ENCODE assay signal across 19 cellular contexts in the genomic region with DNA sequence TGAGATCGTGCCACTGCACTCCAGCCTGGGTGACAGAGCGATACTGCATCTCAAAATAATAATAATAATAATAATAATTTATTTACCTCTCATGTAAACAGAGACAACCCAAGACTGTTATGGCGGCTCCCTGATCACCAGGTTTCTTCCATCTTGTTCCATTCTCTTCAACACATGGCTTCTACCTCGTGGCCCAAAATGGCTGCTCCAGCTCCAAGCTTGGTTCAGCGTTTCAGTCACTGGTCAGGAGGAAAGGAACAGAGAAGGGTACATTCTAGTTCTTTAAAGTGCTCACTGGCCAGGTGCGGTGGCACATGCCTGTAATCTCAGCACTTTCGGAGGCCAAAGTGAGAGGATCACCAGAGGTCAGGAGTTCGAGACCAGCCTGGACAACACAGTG. TPM values are rescaled to one million over a fixed set of nuclear protein-coding genes. Genes with fewer than 3 reads are reported as not detected.
A peak's percentile ranks its signal among the peaks of the same experiment; 100 is the strongest.
DNase-seq lines count a peak whose midpoint lies in the region; ATAC-seq, FAIRE-seq and TF ChIP-seq lines count a peak whose summit lies in the region.
"Had no signal": no experiment of that assay in that cellular context is flagged by ENCODE, and none has a peak within 500 bp of the region (broad histone marks: within the 10 kb centered on the region; RNA-seq: fewer than 3 reads in every experiment).

No MANE protein-coding gene starts in this region.

- H3K79me1 ChIP-seq in H1 (ENCODE audit: low read depth, low read length), result no peaks in the 10 kb centered on the region

- 0 out of 2 replicates have a peak overlapping the region, but pooled peaks have one; percentile 76 for H3K18ac ChIP-seq in H1 (ENCODE audit: extremely low read depth, low read length)

- peak overlapping the region; percentile 85; the same call in 1 of the 2 replicates for H2BK5ac ChIP-seq in H1 (ENCODE audit: low read depth, low read length)

- H2AK5ac ChIP-seq in H1 (ENCODE audit: low read depth, low read length), result no peak overlapping the region; the same call in 1 of the 2 replicates

- H3K56ac ChIP-seq in H1 (replicated peaks; ENCODE audit: insufficient read length, low read depth, low read length), result no peak overlapping the region

- peak overlapping the region; percentile 28; the same call in 1 of the 2 replicates for H2BK20ac ChIP-seq in H1 (ENCODE audit: low read length)

- H3K9me3 Mint-ChIP-seq in activated CD4-positive, alpha-beta T cell treated with anti-CD3 and anti-CD28 coated beads for 36 hours (ENCODE audit: low read depth), result no peaks in the 10 kb centered on the region
- peaks cover 0 to 2% (median 0%) of the 10 kb centered on the region in 8 donors for H3K9me3 Mint-ChIP-seq in CD4-positive, alpha-beta memory T cell

- H3K9ac ChIP-seq in H1 (replicated peaks in 1 of 4; ENCODE audit: extremely low read depth in 1 of 4, low read depth in 3 of 4, low read length in 3 of 4) (no peak overlapping the region), Karpas-422 (ENCODE audit: low read length) (no peak overlapping the region)

- intact Hi-C loops in activated CD4-positive, alpha-beta T cell treated with anti-CD3 and anti-CD28 coated beads for 36 hours (cut with DNase I, micrococcal nuclease), result loop anchor here in 1 of 2 experiments (10.0 kb wide), 1 partner anchor 955 kb away; no protein-coding TSS in a partner anchor
- intact Hi-C loops in CD4-positive, alpha-beta memory T cell (cut with micrococcal nuclease), result no loop called here

- no peak for TF ChIP-seq EP300 in H1 (IDR thresholded peaks at IDR 0.05; ENCODE audit: borderline replicate concordance in 1 of 2, low read depth in 2 of 2, low read length in 2 of 2)

- no peak overlapping the region for H3K4me3 Mint-ChIP-seq in activated CD4-positive, alpha-beta T cell treated with anti-CD3 and anti-CD28 coated beads for 36 hours
- no peak overlapping the region for H3K4me3 Mint-ChIP-seq in CD4-positive, alpha-beta memory T cell

- H2BK15ac ChIP-seq in H1 (ENCODE audit: low read length), result no peak overlapping the region

- peak overlapping the region; percentile 74 for H3K27ac ChIP-seq in CD4-positive, alpha-beta memory T cell (ENCODE audit: low read depth, low read length)
- H3K27ac ChIP-seq in RWPE1 (peak overlapping the region; percentile 87), H1 (ENCODE audit: low read depth, low read length) (no peak overlapping the region), Karpas-422 (ENCODE audit: low read length) (no peak overlapping the region)
- H3K27ac ChIP-seq: 22Rv1, SJSA1 had no signal

- TF ChIP-seq RAD21 in H1 (IDR thresholded peaks at IDR 0.05 in 1 of 2, conservative IDR thresholded peaks at IDR 0.05 in 1 of 2; ENCODE audit: low read depth in 2 of 2, low read length in 2 of 2), result no peak

- no peak overlapping the region for H4K8ac ChIP-seq in H1 (ENCODE audit: extremely low read depth, insufficient read depth, low read length)

- H3K79me2 ChIP-seq in H1 (ENCODE audit: control insufficient read depth in 1 of 2, insufficient read depth in 2 of 2, low read length in 2 of 2), result no peaks in the 10 kb centered on the region
- no peaks in the 10 kb centered on the region for H3K79me2 ChIP-seq in Karpas-422 (ENCODE audit: low read length)

- H3K27ac Mint-ChIP-seq in activated CD4-positive, alpha-beta T cell treated with anti-CD3 and anti-CD28 coated beads for 36 hours, result peak overlapping the region; percentile 35
- peak overlapping the region in 4 of 7 donors; percentile 98 to 99 (median 98) for H3K27ac Mint-ChIP-seq in CD4-positive, alpha-beta memory T cell

- H3K9me2 ChIP-seq in Karpas-422 (replicated peaks; ENCODE audit: insufficient read depth, low read length), result no peaks in the 10 kb centered on the region

- H3K36me3 ChIP-seq in CD4-positive, alpha-beta memory T cell (ENCODE audit: insufficient read depth, low read length), result no peaks in the 10 kb centered on the region
- H3K36me3 ChIP-seq in H1 (ENCODE audit: control insufficient read depth in 2 of 4, insufficient read depth in 4 of 4, low read length in 3 of 4) (no peaks in the 10 kb centered on the region), Karpas-422 (ENCODE audit: insufficient read depth, low read length) (no peaks in the 10 kb centered on the region)
- H3K36me3 ChIP-seq: SJSA1 had no signal

- H3K27me3 Mint-ChIP-seq in activated CD4-positive, alpha-beta T cell treated with anti-CD3 and anti-CD28 coated beads for 36 hours, result no peaks in the 10 kb centered on the region
- H3K27me3 Mint-ChIP-seq in CD4-positive, alpha-beta memory T cell, result no peaks in the 10 kb centered on the region

- no peak for TF ChIP-seq POLR2A in H1 (IDR thresholded peaks at IDR 0.05; ENCODE audit: control extremely low read depth in 1 of 2, low read depth in 2 of 2, low read length in 2 of 2)

- DNase-seq in activated CD4-positive, alpha-beta T cell treated with anti-CD3 and anti-CD28 coated beads for 36 hours, result no peak
- no peak for DNase-seq in activated CD4-positive, alpha-beta T cell treated with anti-CD3 and anti-CD28 coated beads for 1 hour
- no peak for DNase-seq in CD4-positive, alpha-beta memory T cell
- DNase-seq in RWPE1 (ENCODE audit: low spot score), result no peak
- no peak for DNase-seq in H1 (ENCODE audit: low read depth in 1 of 2, low spot score in 2 of 2)
- DNase-seq in Karpas-422, result no peak
- no peak for DNase-seq in AML-193 (lab: John Stamatoyannopoulos, UW)
- DNase-seq: GF-D8; IMR-90; MV-4-11; NCI-H1417 treated with DMSO at 0.1 percent for 48 hours; NCI-H1930; NCI-H446 treated with DMSO at 0.1 percent for 48 hours; NK-92 treated with Interleukin-12 subunit alpha and Interleukin-12 subunit beta, amount 100 ng/mL, for 24 hours; OCI-M1 had no signal

- peak overlapping the region; percentile 86 for H4K91ac ChIP-seq in H1 (replicated peaks; ENCODE audit: insufficient read length, low read length)

- no peak overlapping the region for H3K4me3 ChIP-seq in CD4-positive, alpha-beta memory T cell (ENCODE audit: low read length in 2 of 2)
- H3K4me3 ChIP-seq in H1 (ENCODE audit: extremely low read depth in 1 of 4, insufficient read depth in 2 of 4, low read depth in 3 of 4, low read length in 4 of 4) (no peak overlapping the region), Karpas-422 (ENCODE audit: low read length) (no peak overlapping the region)
- H3K4me3 ChIP-seq: SJSA1 had no signal

- WGBS in H1 (ENCODE audit: extremely low coverage in 1 of 2, insufficient coverage in 1 of 2, insufficient read length in 1 of 2, insufficient replicate concordance in 2 of 2, low coverage in 1 of 2, low lambda C conversion rate in 2 of 2, missing lambda C conversion rate in 1 of 2), 2 experiments, result 92% methylated on average over 8 of the region's 8 CpGs; no CpG with 5 or more reads in 1 of the 2 experiments

- POLR2A ChIA-PET in activated CD4-positive, alpha-beta T cell treated with anti-CD3 and anti-CD28 coated beads for 36 hours (lab: Charles Lee), result no interaction called here
- POLR2A ChIA-PET in CD4-positive, alpha-beta memory T cell (lab: Charles Lee; ENCODE audit: partially characterized antibody), result interaction anchor here (1.0 to 7.6 kb wide), 12 partner anchors 9 to 253 kb away, joined by 3 to 179 read pairs (median 44); a partner anchor contains a TSS
- POLR2A ChIA-PET in RWPE1 (lab: Yijun Ruan, JAX; ENCODE audit: low non-redundant PET) (no interaction called here), H1 (lab: Charles Lee; ENCODE audit: partially characterized antibody) (interaction anchor here (1.0 to 2.8 kb wide), 5 partner anchors 9 to 254 kb away, joined by 3 to 10 read pairs (median 3); a partner anchor contains a TSS)

- no peaks in the 10 kb centered on the region for H3K36me3 Mint-ChIP-seq in activated CD4-positive, alpha-beta T cell treated with anti-CD3 and anti-CD28 coated beads for 36 hours (ENCODE audit: low read depth)
- peaks cover 0 to 2% of the 10 kb centered on the region in 2 donors for H3K36me3 Mint-ChIP-seq in CD4-positive, alpha-beta memory T cell

- H2BK120ac ChIP-seq in H1 (replicated peaks; ENCODE audit: low read depth, low read length), result no peak overlapping the region

- H3K23ac ChIP-seq in H1 (ENCODE audit: insufficient read length), result no peak overlapping the region

- no peak for FAIRE-seq in H1 (lab: Jason Lieb, UNC)
- FAIRE-seq: H54 had no signal

- no peaks in the 10 kb centered on the region for H3K27me3 ChIP-seq in CD4-positive, alpha-beta memory T cell (ENCODE audit: insufficient read depth, low read length)
- H3K27me3 ChIP-seq in H1 (replicated peaks in 1 of 4; ENCODE audit: control insufficient read depth in 3 of 4, extremely low read depth in 1 of 4, insufficient read depth in 3 of 4, low read length in 3 of 4), result peaks cover 0 to 1% (median 0%) of the 10 kb centered on the region in 4 experiments; a peak in 1 of 7 replicates
- H3K27me3 ChIP-seq in Karpas-422 (ENCODE audit: low read length), result no peaks in the 10 kb centered on the region
- H3K27me3 ChIP-seq: SJSA1 had no signal

- peaks cover 69% of the 10 kb centered on the region for H3K4me1 ChIP-seq in CD4-positive, alpha-beta memory T cell (ENCODE audit: insufficient read depth, low read length)
- peaks cover 6 to 25% (median 16%) of the 10 kb centered on the region in 4 experiments; a peak in 6 of 7 replicates for H3K4me1 ChIP-seq in H1 (replicated peaks in 1 of 4; ENCODE audit: control insufficient read depth in 3 of 4, insufficient read depth in 4 of 4, low read length in 3 of 4)
- peaks cover 65% of the 10 kb centered on the region for H3K4me1 ChIP-seq in Karpas-422 (ENCODE audit: low read length)
- H3K4me1 ChIP-seq: SJSA1 had no signal

- H3K4me1 Mint-ChIP-seq in activated CD4-positive, alpha-beta T cell treated with anti-CD3 and anti-CD28 coated beads for 36 hours, result peaks cover 79% of the 10 kb centered on the region
- H3K4me1 Mint-ChIP-seq in CD4-positive, alpha-beta memory T cell, result peaks cover 48 to 73% (median 59%) of the 10 kb centered on the region in 4 donors

- TF ChIP-seq CTCF in RWPE1 (conservative IDR thresholded peaks at IDR 0.05; ENCODE audit: low read depth) (no peak), H1 (IDR thresholded peaks at IDR 0.05; ENCODE audit: control extremely low read depth in 1 of 3, insufficient read depth in 1 of 3, low read depth in 1 of 3, low read length in 3 of 3) (no peak)

- H2BK12ac ChIP-seq in H1 (ENCODE audit: low read depth, low read length), result peak overlapping the region; percentile 89

- no peaks in the 10 kb centered on the region for H4K20me1 ChIP-seq in H1 (replicated peaks in 1 of 2; ENCODE audit: control insufficient read depth in 1 of 2, insufficient read depth in 2 of 2, low read length in 2 of 2)
- no peaks in the 10 kb centered on the region for H4K20me1 ChIP-seq in Karpas-422 (ENCODE audit: insufficient read depth, low read depth, low read length)

- no peaks in the 10 kb centered on the region for H3K23me2 ChIP-seq in H1 (ENCODE audit: low read depth, low read length)

- no peaks in the 10 kb centered on the region for H3K9me3 ChIP-seq in CD4-positive, alpha-beta memory T cell (ENCODE audit: control insufficient read depth in 1 of 2, low read length in 2 of 2)
- H3K9me3 ChIP-seq in H1 (ENCODE audit: insufficient read depth in 2 of 2, low read depth in 1 of 2, low read length in 1 of 2) (no peaks in the 10 kb centered on the region), Karpas-422 (ENCODE audit: low read length) (no peaks in the 10 kb centered on the region)
- H3K9me3 ChIP-seq: SJSA1 had no signal

- no peak overlapping the region for H4K5ac ChIP-seq in H1 (ENCODE audit: insufficient read length, low read depth, low read length)

- peak overlapping the region; percentile 28 for H3K4ac ChIP-seq in H1 (replicated peaks; ENCODE audit: insufficient read length, low read depth, low read length)

- CTCF ChIA-PET in activated CD4-positive, alpha-beta T cell treated with anti-CD3 and anti-CD28 coated beads for 36 hours (lab: Charles Lee), result interaction anchor here (0.7 to 7.3 kb wide), 21 partner anchors 10 to 332 kb away, joined by 3 to 68 read pairs (median 7); a partner anchor contains a TSS
- CTCF ChIA-PET in CD4-positive, alpha-beta memory T cell (lab: Charles Lee; ENCODE audit: partially characterized antibody), result interaction anchor here (0.6 to 11.0 kb wide), 21 partner anchors 9 to 254 kb away, joined by 3 to 271 read pairs (median 10); a partner anchor contains a TSS
- CTCF ChIA-PET in RWPE1 (lab: Yijun Ruan, JAX), result interaction anchor here (0.6 kb wide), 1 partner anchor 140 kb away, joined by 9 read pairs; no protein-coding TSS in a partner anchor
- CTCF ChIA-PET in H1 (lab: Charles Lee; ENCODE audit: partially characterized antibody), result interaction anchor here (0.7 to 4.5 kb wide), 16 partner anchors 11 to 470 kb away, joined by 3 to 39 read pairs (median 4); no protein-coding TSS in a partner anchor

- no peak overlapping the region for H3K4me2 ChIP-seq in H1 (ENCODE audit: insufficient read depth in 1 of 2, low read depth in 2 of 2, low read length in 2 of 2)
- no peak overlapping the region for H3K4me2 ChIP-seq in Karpas-422 (ENCODE audit: low read depth, low read length, poor library complexity, severe bottlenecking)

- no peak for ATAC-seq in activated CD4-positive, alpha-beta T cell treated with anti-CD3 and anti-CD28 coated beads for 36 hours
- no peak for ATAC-seq in GM18511 (IDR thresholded peaks at IDR 0.05; ENCODE audit: unreplicated experiment)

- H2AFZ ChIP-seq in H1 (ENCODE audit: low read length), result no peak overlapping the region
- H2AFZ ChIP-seq in Karpas-422 (ENCODE audit: low read length), result no peak overlapping the region

- no peak overlapping the region for H3K14ac ChIP-seq in H1 (ENCODE audit: insufficient read length)

RNA-seq across cellular contexts. Expression of a gene that starts 24.9 kb away (rescaled TPM):
- total RNA-seq in activated CD4-positive, alpha-beta T cell treated with anti-CD3 and anti-CD28 coated beads for 36 hours, result not detected
- total RNA-seq in CD4-positive, alpha-beta memory T cell, result not detected
- not detected for polyA plus RNA-seq in CD4-positive, alpha-beta memory T cell
- total RNA-seq in H1 (2021; fragmentation: NEBNext Ultra II Directional; extraction: Animal tissue kit (Norgen Biotek cat#: 25700)), result 1.4 and 1.5 TPM in 2 replicates
- 2.8 and 3.3 TPM in 2 replicates for polyA plus RNA-seq in H1 (2011; rRNA removed)
- 4.0 TPM for polyA plus RNA-seq in H1 (2011; cell fraction: cytosol; rRNA removed)
- 2.9 TPM for polyA plus RNA-seq in H1 (2011; cell fraction: nucleus; rRNA removed)
- polyA plus RNA-seq in H1 (2012, experiment 1 of 2), result 1.7 to 4.8 TPM (median 2.5 TPM) in 4 replicates
- 0.16 TPM for polyA plus RNA-seq in H1 (2012, experiment 2 of 2)
- polyA plus RNA-seq in H1 (2013, experiment 1 of 2), result 4.5 TPM
- 4.8 TPM for polyA plus RNA-seq in H1 (2013, experiment 2 of 2)
- 4.7 and 5.1 TPM in 2 replicates for polyA minus RNA-seq in H1 (2011; rRNA and poly(A)+ RNA removed)
- polyA minus RNA-seq in H1 (2011; cell fraction: cytosol; rRNA and poly(A)+ RNA removed), result 2.1 TPM
- polyA minus RNA-seq in H1 (2011; cell fraction: nucleus; rRNA and poly(A)+ RNA removed), result 2.8 TPM
- 0.15 and 0.25 TPM in 2 replicates for total RNA-seq in Karpas-422 (2014; rRNA removed; shearing (Covaris generic); ENCODE audit: low replicate concordance)
- total RNA-seq: IMR-90, SJSA1 had no signal
- polyA plus RNA-seq: IMR-90 had no signal

Comparison
In these comparisons a context has a peak if more than half of its experiments do, and no peak if none do; other contexts are left out.
1. H3K27ac ChIP-seq: peak in CD4-positive, alpha-beta memory T cell (single experiment) and RWPE1 (single experiment); none in H1 (single experiment) and Karpas-422 (single experiment).
2. POLR2A ChIA-PET loops: an anchor here in CD4-positive, alpha-beta memory T cell (1.0 to 7.6 kb wide) and H1 (1.0 to 2.8 kb wide); none called in activated CD4-positive, alpha-beta T cell treated with anti-CD3 and anti-CD28 coated beads for 36 hours and RWPE1.